8 cellular contexts compared by ENCODE assay signal in the genomic region with DNA sequence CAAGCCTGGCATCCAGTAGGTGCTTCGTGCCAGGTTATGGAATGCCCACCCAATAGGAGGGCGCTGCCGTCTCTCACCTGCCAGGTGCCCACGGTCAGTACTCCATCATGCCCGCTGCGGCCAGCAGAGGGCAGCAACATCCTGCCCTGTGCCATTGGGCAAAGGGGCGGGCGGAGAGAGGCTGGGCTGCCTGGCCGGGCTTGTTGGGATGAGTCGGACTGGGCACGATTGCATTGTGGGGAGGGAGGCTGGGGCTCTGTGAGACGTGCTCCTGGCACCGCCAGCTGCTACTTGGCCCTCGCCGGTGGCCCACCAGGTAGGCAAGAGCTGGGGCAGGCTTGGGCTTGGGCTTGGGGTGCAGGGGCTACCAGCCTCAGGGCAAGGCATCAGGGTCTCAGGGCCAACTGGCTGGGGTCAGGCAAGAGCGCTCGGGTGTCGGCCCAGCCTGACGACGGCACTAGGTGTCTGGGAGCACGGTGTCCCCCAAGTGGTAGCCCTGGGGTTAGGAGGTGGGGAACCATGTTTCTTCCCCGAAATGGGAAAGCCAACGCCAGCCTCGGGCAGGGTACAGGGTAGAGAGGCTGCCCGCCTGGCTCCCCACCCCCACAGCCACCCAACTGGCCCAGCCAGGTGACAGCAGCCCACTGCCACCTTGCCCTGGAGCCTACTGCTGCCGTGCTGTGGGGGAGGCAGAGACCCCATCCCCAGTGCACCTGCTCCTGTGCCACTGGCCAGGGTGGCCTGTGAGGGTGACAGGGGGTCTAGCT. TPM values are rescaled to one million over a fixed set of nuclear protein-coding genes. Genes with fewer than 3 reads are reported as not detected.
DNase-seq lines count a peak whose midpoint lies in the region; ATAC-seq and TF ChIP-seq lines count a peak whose summit lies in the region.

A gene (plus strand): TSS at position 261 of the 767 bp plus-strand sequence. CDS start 1,287 bp downstream, outside the sequence.

- peak within 1 kb of the TSS; percentile 44 for H3K4me2 ChIP-seq in fibroblast of lung (ENCODE audit: extremely low read depth, insufficient read depth, low read length)

- H2AFZ ChIP-seq in fibroblast of lung (ENCODE audit: low read length): no peak within 1 kb of the TSS

- H3K4me1 Mint-ChIP-seq in nephron: peaks cover 5% of the 10 kb centered on the region

- H3K36me3 ChIP-seq in Panc1 (ENCODE audit: control insufficient read depth, insufficient read depth, low read length): no peaks in the 10 kb centered on the region
- no peaks in the 10 kb centered on the region for H3K36me3 ChIP-seq in fibroblast of lung (ENCODE audit: control insufficient read depth, insufficient read depth, low read length)

- H3K27ac ChIP-seq in Panc1 (ENCODE audit: low read length) (peak within 1 kb of the TSS; percentile 81), fibroblast of lung (ENCODE audit: insufficient read depth, low read length) (no peak within 1 kb of the TSS)

- H4K20me1 ChIP-seq in fibroblast of lung (ENCODE audit: control insufficient read depth, extremely low read depth, insufficient read depth, low read length): no peaks in the 10 kb centered on the region

- CTCF ChIA-PET in Panc1 (lab: Charles Lee): no interaction called here

- H3K4me3 ChIP-seq in GM12865 (ENCODE audit: low read depth, low read length) (no peak within 1 kb of the TSS), Panc1 (ENCODE audit: low read depth in 2 of 2, low read length in 2 of 2) (peak within 1 kb of the TSS; percentile 30 to 48), fibroblast of lung (replicated peaks in 1 of 4; ENCODE audit: control extremely low read depth in 1 of 4, insufficient read depth in 1 of 4, low read depth in 3 of 4, low read length in 4 of 4) (peak within 1 kb of the TSS in 1 of 4 experiments; percentile 48)

- H3K9me3 Mint-ChIP-seq in nephron: peaks cover 8% of the 10 kb centered on the region

- H3K4me3 Mint-ChIP-seq in nephron: no peak within 1 kb of the TSS

- no peak within 1 kb of the TSS for H3K27ac Mint-ChIP-seq in nephron

- ATAC-seq in Panc1: peak; percentile 82
- no peak for ATAC-seq in GM21515 (IDR thresholded peaks at IDR 0.05; ENCODE audit: unreplicated experiment)

- peak; percentile 64 for DNase-seq in GM12865 (ENCODE audit: low read depth)
- DNase-seq in Panc1 (ENCODE audit: low read depth, low spot score): peak; percentile 38
- DNase-seq in activated T-helper 1 cell treated with anti-CD3 and anti-CD28 coated beads, Interleukin-2, amount 50 U/mL, for 16 hours (ENCODE audit: low read depth in 1 of 2, low spot score in 1 of 2): peak; percentile 46 to 68
- DNase-seq in fibroblast of lung (ENCODE audit: low read depth in 2 of 2): peak; percentile 55 to 59
- DNase-seq in stimulated activated naive CD4-positive, alpha-beta T cell treated with Interleukin-2 at 50 U/mL for 16 hours (lab: John Stamatoyannopoulos, UW): peak; percentile 51

- peak within 1 kb of the TSS; percentile 16 for H3K9ac ChIP-seq in fibroblast of lung (ENCODE audit: insufficient read depth, low read length)

- H3K27me3 ChIP-seq in Panc1 (ENCODE audit: control insufficient read depth, insufficient read depth, low read length) (no peaks in the 10 kb centered on the region), fibroblast of lung (ENCODE audit: control insufficient read depth, insufficient read depth, low read length) (no peaks in the 10 kb centered on the region)

- no TSS peak for BruUV-seq in Panc1 (replicated peaks; lab: Mats Ljungman, UMichigan)

- H3K4me1 ChIP-seq in Panc1 (ENCODE audit: control insufficient read depth, insufficient read depth, low read length): peaks cover 25% of the 10 kb centered on the region
- peaks cover 3% of the 10 kb centered on the region for H3K4me1 ChIP-seq in fibroblast of lung (ENCODE audit: control insufficient read depth, extremely low read depth, insufficient read depth, low read length)

- peak; percentile 89 for TF ChIP-seq RAD21 in Ishikawa (IDR thresholded peaks at IDR 0.05; ENCODE audit: low read depth)

- peaks cover 4% of the 10 kb centered on the region for H3K27me3 Mint-ChIP-seq in nephron (ENCODE audit: low read depth)

- TF ChIP-seq CTCF in GM12865 (IDR thresholded peaks at IDR 0.05; ENCODE audit: insufficient read depth, low read depth, low read length, missing control alignments) (peak; percentile 73), Panc1 (IDR thresholded peaks at IDR 0.05) (no peak), fibroblast of lung (conservative IDR thresholded peaks at IDR 0.05 in 1 of 2, IDR thresholded peaks at IDR 0.05 in 1 of 2; ENCODE audit: low read depth in 1 of 2, low read length in 2 of 2) (peak; percentile 65 to 68), nephron (IDR thresholded peaks at IDR 0.05; ENCODE audit: unreplicated experiment in 3 of 3) (peak; percentile 70 to 73 (median 70))

- TF ChIP-seq EP300 in Ishikawa (IDR thresholded peaks at IDR 0.05; ENCODE audit: borderline replicate concordance): no peak

- H3K79me2 ChIP-seq in fibroblast of lung (ENCODE audit: control insufficient read depth, insufficient read depth, low read length): no peaks in the 10 kb centered on the region

- H3K9me3 ChIP-seq in Panc1 (ENCODE audit: control insufficient read depth, insufficient read depth, low read depth, low read length) (no peaks in the 10 kb centered on the region), fibroblast of lung (ENCODE audit: control insufficient read depth, insufficient read depth, low read depth, low read length) (no peaks in the 10 kb centered on the region)

- in situ Hi-C loops in Panc1 (cut with HindIII; ENCODE audit: low pct_unique_long_range_greater_than_20kb, low sequenced_read_pairs): no loop called here

- H3K36me3 Mint-ChIP-seq in nephron (ENCODE audit: low read depth): no peaks in the 10 kb centered on the region

- intact Hi-C loops in Panc1 (cut with micrococcal nuclease; ENCODE audit: unreplicated experiment): loop anchor here (10.0 kb wide), 2 partner anchors 121 to 161 kb away; a partner anchor contains a TSS

- POLR2A ChIA-PET in Panc1 (lab: Charles Lee): no interaction called here

TF ChIP-seq in Ishikawa, 13 proteins besides CTCF, POLR2A, EP300 and RAD21:
- TF ChIP-seq NFIC (IDR thresholded peaks at IDR 0.05) (no peak), TAF1 (IDR thresholded peaks at IDR 0.05; ENCODE audit: low read depth) (no peak), TCF12 (IDR thresholded peaks at IDR 0.05; ENCODE audit: low read depth) (no peak), YY1 (IDR thresholded peaks at IDR 0.05; ENCODE audit: low read depth) (no peak), EGR1 (IDR thresholded peaks at IDR 0.05) (no peak)
- TF ChIP-seq, protein P1, sequence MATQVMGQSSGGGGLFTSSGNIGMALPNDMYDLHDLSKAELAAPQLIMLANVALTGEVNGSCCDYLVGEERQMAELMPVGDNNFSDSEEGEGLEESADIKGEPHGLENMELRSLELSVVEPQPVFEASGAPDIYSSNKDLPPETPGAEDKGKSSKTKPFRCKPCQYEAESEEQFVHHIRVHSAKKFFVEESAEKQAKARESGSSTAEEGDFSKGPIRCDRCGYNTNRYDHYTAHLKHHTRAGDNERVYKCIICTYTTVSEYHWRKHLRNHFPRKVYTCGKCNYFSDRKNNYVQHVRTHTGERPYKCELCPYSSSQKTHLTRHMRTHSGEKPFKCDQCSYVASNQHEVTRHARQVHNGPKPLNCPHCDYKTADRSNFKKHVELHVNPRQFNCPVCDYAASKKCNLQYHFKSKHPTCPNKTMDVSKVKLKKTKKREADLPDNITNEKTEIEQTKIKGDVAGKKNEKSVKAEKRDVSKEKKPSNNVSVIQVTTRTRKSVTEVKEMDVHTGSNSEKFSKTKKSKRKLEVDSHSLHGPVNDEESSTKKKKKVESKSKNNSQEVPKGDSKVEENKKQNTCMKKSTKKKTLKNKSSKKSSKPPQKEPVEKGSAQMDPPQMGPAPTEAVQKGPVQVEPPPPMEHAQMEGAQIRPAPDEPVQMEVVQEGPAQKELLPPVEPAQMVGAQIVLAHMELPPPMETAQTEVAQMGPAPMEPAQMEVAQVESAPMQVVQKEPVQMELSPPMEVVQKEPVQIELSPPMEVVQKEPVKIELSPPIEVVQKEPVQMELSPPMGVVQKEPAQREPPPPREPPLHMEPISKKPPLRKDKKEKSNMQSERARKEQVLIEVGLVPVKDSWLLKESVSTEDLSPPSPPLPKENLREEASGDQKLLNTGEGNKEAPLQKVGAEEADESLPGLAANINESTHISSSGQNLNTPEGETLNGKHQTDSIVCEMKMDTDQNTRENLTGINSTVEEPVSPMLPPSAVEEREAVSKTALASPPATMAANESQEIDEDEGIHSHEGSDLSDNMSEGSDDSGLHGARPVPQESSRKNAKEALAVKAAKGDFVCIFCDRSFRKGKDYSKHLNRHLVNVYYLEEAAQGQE (IDR thresholded peaks at IDR 0.05; ENCODE audit: low read depth): no peak
- TF ChIP-seq, protein P2, sequence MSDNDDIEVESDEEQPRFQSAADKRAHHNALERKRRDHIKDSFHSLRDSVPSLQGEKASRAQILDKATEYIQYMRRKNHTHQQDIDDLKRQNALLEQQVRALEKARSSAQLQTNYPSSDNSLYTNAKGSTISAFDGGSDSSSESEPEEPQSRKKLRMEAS (IDR thresholded peaks at IDR 0.05): no peak

RNA-seq across cellular contexts. Expression of the gene that starts here (rescaled TPM):
- 14.3 TPM for total RNA-seq in Panc1 (2021; ENCODE audit: unreplicated experiment)
- 23.9 TPM for polyA plus RNA-seq in Panc1 (2012; ENCODE audit: insufficient read length)
- total RNA-seq in fibroblast of lung: 1.0 and 4.3 TPM in 2 replicates
- polyA plus RNA-seq in fibroblast of lung: 1.6 and 1.9 TPM in 2 replicates
- polyA plus RNA-seq in fibroblast of lung (2012): 2.6 and 3.4 TPM in 2 replicates
- polyA minus RNA-seq in fibroblast of lung (ENCODE audit: low replicate concordance): 8.6 and 9.2 TPM in 2 replicates
